ENCODE assay signal across 29 cellular contexts in genomic region chr9:114124666-114125580, GRCh38. TPM values are rescaled to one million over a fixed set of nuclear protein-coding genes. Genes with fewer than 3 reads are reported as not detected.
DNase-seq lines count a peak whose midpoint lies in the region; ATAC-seq, FAIRE-seq and TF ChIP-seq lines count a peak whose summit lies in the region.
"Had no signal": no experiment of that assay in that cellular context is flagged by ENCODE, and none has a peak within 500 bp of the region (broad histone marks: within the 10 kb centered on the region; RNA-seq: fewer than 3 reads in every experiment).

No MANE protein-coding gene starts in this region.

- FAIRE-seq in HepG2 (lab: Jason Lieb, UNC): no peak
- FAIRE-seq: GM12891 had no signal

- intact Hi-C loops in HepG2 (cut with micrococcal nuclease; ENCODE audit: unreplicated experiment) (no loop called here), right lobe of liver (cut with DNase I) (no loop called here)

- H3K36me3 ChIP-seq in HepG2 (replicated peaks in 1 of 2; ENCODE audit: control insufficient read depth in 1 of 2, insufficient read depth in 2 of 2, low read length in 2 of 2): no peaks in the 10 kb centered on the region
- no peaks in the 10 kb centered on the region for H3K36me3 ChIP-seq in right lobe of liver
- no peaks in the 10 kb centered on the region for H3K36me3 ChIP-seq in osteoblast (ENCODE audit: insufficient read depth, low read length)
- H3K36me3 ChIP-seq: SJCRH30 had no signal

- CTCF ChIA-PET in HepG2 (lab: Yijun Ruan, JAX; ENCODE audit: low intra/inter-chr PET ratio, low total read pairs): no interaction called here

- POLR2A ChIA-PET in HepG2 (lab: Yijun Ruan, JAX): interaction anchor here (1.2 kb wide), 1 partner anchor 50 kb away, joined by 3 read pairs; no protein-coding TSS in a partner anchor

- ATAC-seq in HepG2 (no peak), right lobe of liver (no peak), HG03025 (IDR thresholded peaks at IDR 0.05; ENCODE audit: low FRiP score, unreplicated experiment) (no peak)
- ATAC-seq: HCT116, SK-N-SH treated with all-trans-retinoic acid at 6 μM for 48 hours had no signal

- no peak for TF ChIP-seq EP300 in HepG2 (IDR thresholded peaks at IDR 0.05; ENCODE audit: low read depth in 2 of 2, low read length in 2 of 2)
- TF ChIP-seq EP300 in HepG2 (CRISPR knock-in tag; IDR thresholded peaks at IDR 0.05; ENCODE audit: borderline replicate concordance): no peak

- DNase-seq in HepG2 (ENCODE audit: low spot score): no peak
- no peak for DNase-seq in right lobe of liver
- peak; percentile 80 for DNase-seq in left kidney (ENCODE audit: low read depth, low spot score)
- peak; percentile 71 for DNase-seq in osteoblast (ENCODE audit: insufficient read length, low spot score, missing footprints)
- no peak for DNase-seq in activated CD4-positive, alpha-beta T cell treated with anti-CD3 and anti-CD28 coated beads, Interleukin-2, amount 50 U/mL, for 1 hour
- no peak for DNase-seq in NCI-H524 treated with DMSO at 0.1 percent for 48 hours (lab: John Stamatoyannopoulos, UW)
- DNase-seq: C1 segment of cervical spinal cord; CD4-positive, alpha-beta memory T cell; COR-L47; DMS79 treated with DMSO at 0.1 percent for 48 hours; GF-D8; NCI-H1048; NCI-H1417; NCI-H1694; NCI-H2081; NCI-H345; NCI-H510A treated with DMSO at 0.1 percent for 48 hours; NCI-H774; PC-9; SJCRH30 had no signal

- 89% methylated on average over 12 of the region's 16 CpGs for WGBS in HepG2 (ENCODE audit: low lambda C conversion rate)
- WGBS in right lobe of liver (ENCODE audit: insufficient coverage, low coverage, low lambda C conversion rate, missing lambda C conversion rate): 87% methylated on average over 6 of the region's 16 CpGs

- no peak for TF ChIP-seq RAD21 in HepG2 (CRISPR knock-in tag; IDR thresholded peaks at IDR 0.05)

- H3K4me2 ChIP-seq in HepG2 (ENCODE audit: low read depth, low read length) (no peak overlapping the region), osteoblast (ENCODE audit: insufficient read depth, low read length) (no peak overlapping the region)
- H3K4me2 ChIP-seq: KMS-11, PC-9 had no signal

- H3K27ac ChIP-seq in HepG2 (ENCODE audit: extremely low read length, insufficient read depth, low read length) (no peak overlapping the region), right lobe of liver (no peak overlapping the region), osteoblast (ENCODE audit: low read depth, low read length) (no peak overlapping the region)
- H3K27ac ChIP-seq: KMS-11, PC-9, SJCRH30 had no signal

- no peak for TF ChIP-seq POLR2A in HepG2 (IDR thresholded peaks at IDR 0.05; ENCODE audit: insufficient read depth in 1 of 2, low read depth in 2 of 2, low read length in 2 of 2)
- TF ChIP-seq POLR2A in right lobe of liver (IDR thresholded peaks at IDR 0.05): no peak

- in situ Hi-C loops in HepG2 (cut with HindIII; ENCODE audit: extremely low pct_ligation_motif_present, low pct_unique_long_range_greater_than_20kb): no loop called here

- H4K20me1 ChIP-seq in HepG2 (ENCODE audit: insufficient read depth, low read length): no peaks in the 10 kb centered on the region
- H4K20me1 ChIP-seq in osteoblast (ENCODE audit: insufficient read depth, low read length): no peaks in the 10 kb centered on the region

- H3K4me3 ChIP-seq in HepG2 (replicated peaks in 1 of 3; ENCODE audit: insufficient read depth in 1 of 3, low read depth in 2 of 3, low read length in 3 of 3) (no peak overlapping the region), right lobe of liver (no peak overlapping the region), osteoblast (ENCODE audit: insufficient read depth, low read length) (no peak overlapping the region)
- H3K4me3 ChIP-seq: PC-9, SJCRH30 had no signal

- no peaks in the 10 kb centered on the region for H3K79me2 ChIP-seq in HepG2 (ENCODE audit: insufficient read depth, low read length)
- H3K79me2 ChIP-seq in osteoblast (ENCODE audit: insufficient read depth, low read length): no peaks in the 10 kb centered on the region

- TF ChIP-seq CTCF in HepG2 (CRISPR knock-in tag; IDR thresholded peaks at IDR 0.05): no peak
- no peak for TF ChIP-seq CTCF in right lobe of liver (IDR thresholded peaks at IDR 0.05)
- TF ChIP-seq CTCF in osteoblast (IDR thresholded peaks at IDR 0.05; ENCODE audit: extremely low read depth, low read depth, low read length): no peak

- peaks cover 63% of the 10 kb centered on the region for H3K4me1 ChIP-seq in HepG2 (ENCODE audit: insufficient read depth, low read length)
- peaks cover 0 to 20% (median 3%) of the 10 kb centered on the region in 4 donors for H3K4me1 ChIP-seq in right lobe of liver
- H3K4me1 ChIP-seq in osteoblast (ENCODE audit: insufficient read depth, low read length): peaks cover 14% of the 10 kb centered on the region
- H3K4me1 ChIP-seq: SJCRH30 had no signal

- H3K9ac ChIP-seq in HepG2 (ENCODE audit: insufficient read depth, low read depth, low read length): no peak overlapping the region
- H3K9ac ChIP-seq: KMS-11 had no signal

- H3K27me3 ChIP-seq in HepG2 (ENCODE audit: control insufficient read depth in 1 of 2, insufficient read depth in 2 of 2, low read length in 2 of 2) (no peaks in the 10 kb centered on the region), right lobe of liver (no peaks in the 10 kb centered on the region), osteoblast (ENCODE audit: insufficient read depth, low read length) (peaks cover 10% of the 10 kb centered on the region)

- H2AFZ ChIP-seq in HepG2 (ENCODE audit: low read length): no peak overlapping the region
- no peak overlapping the region for H2AFZ ChIP-seq in osteoblast (ENCODE audit: low read length)
- H2AFZ ChIP-seq: PC-9 had no signal

- BruUV-seq in HepG2 (replicated peaks; lab: Mats Ljungman, UMichigan): no TSS peak

- H3K9me3 ChIP-seq in HepG2 (ENCODE audit: low read length): peaks cover 8% of the 10 kb centered on the region; the same call in 1 of the 2 replicates
- no peaks in the 10 kb centered on the region for H3K9me3 ChIP-seq in right lobe of liver
- H3K9me3 ChIP-seq in osteoblast (ENCODE audit: low read depth, low read length): peaks cover 7% of the 10 kb centered on the region
- H3K9me3 ChIP-seq: SJCRH30 had no signal

RNA-seq across cellular contexts. Expression of gene KIF12, which starts 25.8 kb away (rescaled TPM):
- total RNA-seq in HepG2 (2016; rRNA removed; fragmentation: Illumina TruSeq; extraction: Trizol) (0.81 and 1.8 TPM in 2 replicates), right lobe of liver (10 to 100 TPM in 5 of 6 experiments, 1 to 10 TPM in 1; 3.1 to 24.3 (median 14.2) TPM), osteoblast (not detected in 2 replicates)
- 0.61 and 1.1 TPM in 2 replicates for total RNA-seq in HepG2 (2016; cell fraction: cytosol; rRNA removed; fragmentation: Illumina TruSeq; extraction: Trizol; ENCODE audit: low read depth)
- 0.94 and 1.8 TPM in 2 replicates for total RNA-seq in HepG2 (2016; cell fraction: insoluble cytoplasmic fraction; rRNA removed; fragmentation: Illumina TruSeq; extraction: Trizol)
- 0.19 and 0.38 TPM in 2 replicates for total RNA-seq in HepG2 (2016; cell fraction: membrane; rRNA removed; fragmentation: Illumina TruSeq; extraction: Trizol)
- 2.7 and 3.5 TPM in 2 replicates for total RNA-seq in HepG2 (2016; cell fraction: nucleus; rRNA removed; fragmentation: Illumina TruSeq; extraction: Trizol)
- polyA plus RNA-seq in HepG2 (2011; rRNA removed): 12.5 and 14.8 TPM in 2 replicates
- 1.6 and 3.1 TPM in 2 replicates for polyA plus RNA-seq in HepG2 (2011; cell fraction: cytosol; rRNA removed)
- 155 and 222 TPM in 2 replicates for polyA plus RNA-seq in HepG2 (2011; cell fraction: nucleus; rRNA removed)
- polyA plus RNA-seq in HepG2 (2012): 6.2 and 7.2 TPM in 2 replicates
- 0.14 and 0.26 TPM in 2 replicates for polyA plus RNA-seq in HepG2 (2016; cell fraction: cytosol; fragmentation: Illumina TruSeq; extraction: Trizol; ENCODE audit: low read depth)
- polyA plus RNA-seq in HepG2 (2016; cell fraction: insoluble cytoplasmic fraction; fragmentation: Illumina TruSeq; extraction: Trizol; ENCODE audit: low read depth): 0.92 and 0.93 TPM in 2 replicates
- 0.17 TPM in 1 of 2 replicates, not detected in the other for polyA plus RNA-seq in HepG2 (2016; cell fraction: membrane; fragmentation: Illumina TruSeq; extraction: Trizol; ENCODE audit: low read depth)
- polyA plus RNA-seq in HepG2 (2016; cell fraction: nucleus; fragmentation: Illumina TruSeq; extraction: Trizol; ENCODE audit: insufficient read depth, low read depth): 8.0 and 11.0 TPM in 2 replicates
- polyA minus RNA-seq in HepG2 (2011; rRNA and poly(A)+ RNA removed; ENCODE audit: low replicate concordance): 6.7 TPM in 1 of 2 replicates, not detected in the other
- polyA minus RNA-seq in HepG2 (2011; cell fraction: cytosol; rRNA and poly(A)+ RNA removed): 1.1 and 1.3 TPM in 2 replicates
- polyA minus RNA-seq in HepG2 (2011; cell fraction: nucleus; rRNA and poly(A)+ RNA removed): 11.6 and 13.7 TPM in 2 replicates
- total RNA-seq: A673; CD4-positive, alpha-beta memory T cell; H4; PC-9; Right ventricle myocardium inferior; SJCRH30 had no signal
- polyA plus RNA-seq: CD4-positive, alpha-beta memory T cell; IgD-negative memory B cell had no signal

RNA-seq across cellular contexts. Expression of gene COL27A1, which starts 30.4 kb away (rescaled TPM):
- total RNA-seq in HepG2 (2016; rRNA removed; fragmentation: Illumina TruSeq; extraction: Trizol): 13.1 and 71.3 TPM in 2 replicates
- 24.4 and 27.4 TPM in 2 replicates for total RNA-seq in HepG2 (2016; cell fraction: cytosol; rRNA removed; fragmentation: Illumina TruSeq; extraction: Trizol; ENCODE audit: low read depth)
- 11.3 and 76.4 TPM in 2 replicates for total RNA-seq in HepG2 (2016; cell fraction: insoluble cytoplasmic fraction; rRNA removed; fragmentation: Illumina TruSeq; extraction: Trizol)
- 17.0 and 18.6 TPM in 2 replicates for total RNA-seq in HepG2 (2016; cell fraction: membrane; rRNA removed; fragmentation: Illumina TruSeq; extraction: Trizol)
- 127 and 145 TPM in 2 replicates for total RNA-seq in HepG2 (2016; cell fraction: nucleus; rRNA removed; fragmentation: Illumina TruSeq; extraction: Trizol)
- polyA plus RNA-seq in HepG2 (2011; rRNA removed): 89.1 and 105 TPM in 2 replicates
- polyA plus RNA-seq in HepG2 (2011; cell fraction: cytosol; rRNA removed): 8.5 and 16.4 TPM in 2 replicates
- polyA plus RNA-seq in HepG2 (2011; cell fraction: nucleus; rRNA removed): 1,276 and 1,843 TPM in 2 replicates
- 63.8 and 83.6 TPM in 2 replicates for polyA plus RNA-seq in HepG2 (2012)
- 2.0 and 2.7 TPM in 2 replicates for polyA plus RNA-seq in HepG2 (2016; cell fraction: cytosol; fragmentation: Illumina TruSeq; extraction: Trizol; ENCODE audit: low read depth)
- polyA plus RNA-seq in HepG2 (2016; cell fraction: insoluble cytoplasmic fraction; fragmentation: Illumina TruSeq; extraction: Trizol; ENCODE audit: low read depth): 13.5 and 15.6 TPM in 2 replicates
- 4.3 and 4.5 TPM in 2 replicates for polyA plus RNA-seq in HepG2 (2016; cell fraction: membrane; fragmentation: Illumina TruSeq; extraction: Trizol; ENCODE audit: low read depth)
- polyA plus RNA-seq in HepG2 (2016; cell fraction: nucleus; fragmentation: Illumina TruSeq; extraction: Trizol; ENCODE audit: insufficient read depth, low read depth): 665 and 720 TPM in 2 replicates
- polyA minus RNA-seq in HepG2 (2011; rRNA and poly(A)+ RNA removed; ENCODE audit: low replicate concordance): 11.6 and 59.4 TPM in 2 replicates
- polyA minus RNA-seq in HepG2 (2011; cell fraction: cytosol; rRNA and poly(A)+ RNA removed): 5.5 and 10.9 TPM in 2 replicates
- 155 and 169 TPM in 2 replicates for polyA minus RNA-seq in HepG2 (2011; cell fraction: nucleus; rRNA and poly(A)+ RNA removed)
- 10 to 100 TPM; 11.8 to 51.9 (median 29.3) TPM for total RNA-seq in right lobe of liver
- total RNA-seq in osteoblast: 10.1 and 11.8 TPM in 2 replicates
- polyA plus RNA-seq: CD4-positive, alpha-beta memory T cell; IgD-negative memory B cell had no signal

RNA-seq across cellular contexts. Expression of gene AMBP, which starts 46.8 kb away (rescaled TPM):
- total RNA-seq in HepG2 (2016; rRNA removed; fragmentation: Illumina TruSeq; extraction: Trizol) (612 and 1,510 TPM in 2 replicates), right lobe of liver (1,000 to 10,000 TPM; 2,202 to 7,072 (median 5,221) TPM), osteoblast (not detected in 2 replicates)
- 264 and 266 TPM in 2 replicates for total RNA-seq in HepG2 (2016; cell fraction: cytosol; rRNA removed; fragmentation: Illumina TruSeq; extraction: Trizol; ENCODE audit: low read depth)
- 610 and 1,558 TPM in 2 replicates for total RNA-seq in HepG2 (2016; cell fraction: insoluble cytoplasmic fraction; rRNA removed; fragmentation: Illumina TruSeq; extraction: Trizol)
- 284 and 296 TPM in 2 replicates for total RNA-seq in HepG2 (2016; cell fraction: membrane; rRNA removed; fragmentation: Illumina TruSeq; extraction: Trizol)
- total RNA-seq in HepG2 (2016; cell fraction: nucleus; rRNA removed; fragmentation: Illumina TruSeq; extraction: Trizol): 1,103 and 1,244 TPM in 2 replicates
- 2,580 and 3,919 TPM in 2 replicates for polyA plus RNA-seq in HepG2 (2011; rRNA removed)
- 3,676 and 4,547 TPM in 2 replicates for polyA plus RNA-seq in HepG2 (2011; cell fraction: cytosol; rRNA removed)
- 1,589 and 2,063 TPM in 2 replicates for polyA plus RNA-seq in HepG2 (2011; cell fraction: nucleus; rRNA removed)
- polyA plus RNA-seq in HepG2 (2012): 2,894 and 3,165 TPM in 2 replicates
- polyA plus RNA-seq in HepG2 (2016; cell fraction: cytosol; fragmentation: Illumina TruSeq; extraction: Trizol; ENCODE audit: low read depth): 305 and 334 TPM in 2 replicates
- polyA plus RNA-seq in HepG2 (2016; cell fraction: insoluble cytoplasmic fraction; fragmentation: Illumina TruSeq; extraction: Trizol; ENCODE audit: low read depth): 674 and 676 TPM in 2 replicates
- polyA plus RNA-seq in HepG2 (2016; cell fraction: membrane; fragmentation: Illumina TruSeq; extraction: Trizol; ENCODE audit: low read depth): 279 and 293 TPM in 2 replicates
- polyA plus RNA-seq in HepG2 (2016; cell fraction: nucleus; fragmentation: Illumina TruSeq; extraction: Trizol; ENCODE audit: insufficient read depth, low read depth): 2,037 and 2,236 TPM in 2 replicates
- 0.72 and 924 TPM in 2 replicates for polyA minus RNA-seq in HepG2 (2011; rRNA and poly(A)+ RNA removed; ENCODE audit: low replicate concordance)
- polyA minus RNA-seq in HepG2 (2011; cell fraction: cytosol; rRNA and poly(A)+ RNA removed): 612 and 1,026 TPM in 2 replicates
- 323 and 565 TPM in 2 replicates for polyA minus RNA-seq in HepG2 (2011; cell fraction: nucleus; rRNA and poly(A)+ RNA removed)
- total RNA-seq: A673; CD4-positive, alpha-beta memory T cell; PC-9; Right ventricle myocardium inferior had no signal
- polyA plus RNA-seq: CD4-positive, alpha-beta memory T cell; IgD-negative memory B cell had no signal

Comparison
In these comparisons a context has a peak if more than half of its experiments do, and no peak if none do; other contexts are left out.
1. DNase-seq: peak in left kidney (single experiment) and osteoblast (single experiment); none in HepG2 (single experiment), right lobe of liver (0 of 3), activated CD4-positive, alpha-beta T cell treated with anti-CD3 and anti-CD28 coated beads, Interleukin-2, amount 50 U/mL, for 1 hour (single experiment) and NCI-H524 treated with DMSO at 0.1 percent for 48 hours (single experiment).
2. RNA of gene AMBP, which starts 46.8 kb away (total RNA-seq): 2,202 to 7,072 TPM in right lobe of liver and 264 to 1,558 TPM in HepG2; not detected in osteoblast; every median in the first group is over 100 times any median in the second.